In the genomic region with DNA sequence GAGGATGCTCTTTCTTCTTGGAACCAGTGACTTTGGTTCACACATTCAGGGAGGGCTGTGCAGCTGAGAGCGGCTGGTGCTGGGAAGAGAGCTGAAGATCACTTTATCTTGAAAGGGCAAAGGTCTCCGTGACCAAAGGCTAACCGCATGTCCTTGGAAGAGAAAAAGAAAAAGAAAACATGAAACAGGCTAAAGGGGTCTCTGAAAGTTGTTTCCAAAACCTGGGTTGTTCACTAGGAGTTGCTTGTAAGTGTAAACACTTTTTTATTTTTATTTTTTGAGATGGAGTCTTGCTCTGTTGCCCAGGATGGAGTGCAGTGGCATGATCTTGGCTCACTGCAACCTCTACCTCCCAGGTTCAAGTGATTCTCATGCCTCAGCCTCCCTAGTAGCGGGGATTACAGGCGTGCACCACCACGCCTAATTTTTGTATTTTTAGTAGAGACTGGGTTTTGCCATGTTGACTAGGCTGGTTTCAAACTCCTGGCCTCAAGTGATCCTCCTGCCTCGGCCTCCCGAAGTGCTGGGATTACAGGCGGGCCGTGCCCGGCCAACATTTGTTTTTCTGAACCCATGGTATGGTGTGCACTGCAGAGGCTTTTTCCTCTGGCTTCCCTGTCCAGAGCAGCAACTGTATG, we compare ENCODE assay signal across 8 cellular contexts.
DNase-seq lines count a peak whose midpoint lies in the region; ATAC-seq and TF ChIP-seq lines count a peak whose summit lies in the region.
"Not testable (repeated sequence)": the region's sequence is repeated elsewhere in the genome, so short reads cannot be mapped to it uniquely, and the experiment has no call there.

No MANE protein-coding gene starts in this region.

- ATAC-seq in PC-3; activated CD8-positive, alpha-beta T cell treated with anti-CD3 and anti-CD28 coated beads, Interleukin-2, amount 10 ng/mL, durations not matched to agents 7 days and 5 days; foreskin keratinocyte: not testable (repeated sequence)

- not testable (repeated sequence) for H2AFZ ChIP-seq in PC-3 (ENCODE audit: low read length)

- H3K4me1 Mint-ChIP-seq in Caco-2 (ENCODE audit: low read depth, unreplicated experiment) (peaks cover 17% of the 10 kb centered on the region), progenitor cell of endocrine pancreas (ENCODE audit: low read depth) (peaks cover 34% of the 10 kb centered on the region)
- H3K4me1 Mint-ChIP-seq in activated CD8-positive, alpha-beta T cell treated with anti-CD3 and anti-CD28 coated beads, Interleukin-2, amount 10 ng/mL, durations not matched to agents 7 days and 5 days (ENCODE audit: low read depth) = peaks cover 48% of the 10 kb centered on the region
- H3K4me1 Mint-ChIP-seq in MCF 10A (ENCODE audit: insufficient read depth, unreplicated experiment) = not testable (repeated sequence)

- H3K18ac ChIP-seq in mesendoderm (ENCODE audit: low read length) = not testable (repeated sequence)

- not testable (repeated sequence) for DNase-seq in Caco-2; PC-3; activated CD8-positive, alpha-beta T cell treated with anti-CD3 and anti-CD28 coated beads, Interleukin-2, amount 10 ng/mL, durations not matched to agents 7 days and 5 days; MCF 10A (ENCODE audit: unreplicated experiment); foreskin keratinocyte; mesendoderm; progenitor cell of endocrine pancreas (ENCODE audit: low spot score, unreplicated experiment); thyroid gland

- H3K4me1 ChIP-seq in Caco-2 = peaks cover 56% of the 10 kb centered on the region
- H3K4me1 ChIP-seq in PC-3 (ENCODE audit: insufficient read depth, low read length) = peaks cover 18% of the 10 kb centered on the region
- not testable (repeated sequence) for H3K4me1 ChIP-seq in foreskin keratinocyte; mesendoderm (ENCODE audit: control insufficient read depth, low read depth, low read length)
- peaks cover 34 to 46% of the 10 kb centered on the region in 2 donors for H3K4me1 ChIP-seq in thyroid gland

- BruUV-seq in Caco-2 (replicated peaks; lab: Mats Ljungman, UMichigan); PC-3 (replicated peaks; lab: Mats Ljungman, UMichigan); MCF 10A (replicated peaks; lab: Mats Ljungman, UMichigan): not testable (repeated sequence)

- H3K4me3 Mint-ChIP-seq in Caco-2 (ENCODE audit: unreplicated experiment) (peak overlapping the region; percentile 73), MCF 10A (ENCODE audit: unreplicated experiment) (peak overlapping the region; percentile 73), progenitor cell of endocrine pancreas (ENCODE audit: low read depth) (peak overlapping the region; percentile 66)
- H3K4me3 Mint-ChIP-seq in activated CD8-positive, alpha-beta T cell treated with anti-CD3 and anti-CD28 coated beads, Interleukin-2, amount 10 ng/mL, durations not matched to agents 7 days and 5 days = peak overlapping the region; percentile 71

- not testable (repeated sequence) for TF ChIP-seq POLR2A in thyroid gland (IDR thresholded peaks at IDR 0.05)

- not testable (repeated sequence) for TF ChIP-seq CTCF in Caco-2 (IDR thresholded peaks at IDR 0.05; ENCODE audit: insufficient read depth in 1 of 2, low read depth in 1 of 2, low read length in 1 of 2, severe bottlenecking in 1 of 2, unreplicated experiment in 1 of 2); PC-3 (conservative IDR thresholded peaks at IDR 0.05; ENCODE audit: low read depth, low read length); MCF 10A (IDR thresholded peaks at IDR 0.05; ENCODE audit: unreplicated experiment); foreskin keratinocyte (conservative IDR thresholded peaks at IDR 0.05); progenitor cell of endocrine pancreas (IDR thresholded peaks at IDR 0.05; ENCODE audit: unreplicated experiment); thyroid gland (IDR thresholded peaks at IDR 0.05)

- H2BK5ac ChIP-seq in mesendoderm (ENCODE audit: low read length) = not testable (repeated sequence)

- not testable (repeated sequence) for H3K9me2 ChIP-seq in PC-3 (replicated peaks; ENCODE audit: low read length)

- not testable (repeated sequence) for H3K79me2 ChIP-seq in PC-3 (ENCODE audit: low read length); mesendoderm (ENCODE audit: control insufficient read depth, insufficient read depth, low read length)

- H2BK15ac ChIP-seq in mesendoderm (replicated peaks; ENCODE audit: low read depth) = not testable (repeated sequence)

- POLR2A ChIA-PET in Caco-2 (lab: Charles Lee) = interaction anchor here (1.1 kb wide), 1 partner anchor 83 kb away, joined by 3 read pairs; no protein-coding TSS in a partner anchor
- POLR2A ChIA-PET in PC-3 (lab: Charles Lee; ENCODE audit: unreplicated experiment) = not testable (repeated sequence)
- POLR2A ChIA-PET in activated CD8-positive, alpha-beta T cell treated with anti-CD3 and anti-CD28 coated beads, Interleukin-2, amount 10 ng/mL, durations not matched to agents 7 days and 5 days (lab: Charles Lee) = interaction anchor here (0.6 kb wide), 1 partner anchor 77 kb away, joined by 3 read pairs; no protein-coding TSS in a partner anchor
- POLR2A ChIA-PET in MCF 10A (lab: Yijun Ruan, JAX) = interaction anchor here (0.7 to 1.8 kb wide), 7 partner anchors 9 to 272 kb away, joined by 3 to 9 read pairs (median 4); no protein-coding TSS in a partner anchor

- H3K27me3 ChIP-seq in Caco-2 (replicated peaks; ENCODE audit: control insufficient read depth, insufficient read depth, low read length); PC-3 (ENCODE audit: low read length); foreskin keratinocyte; mesendoderm (ENCODE audit: insufficient read depth, low read length, poor library complexity); thyroid gland: not testable (repeated sequence)

- H3K27ac ChIP-seq in PC-3 (ENCODE audit: low read length) (peak overlapping the region; percentile 93), foreskin keratinocyte (peak overlapping the region; percentile 60), mesendoderm (ENCODE audit: low read depth, low read length) (peak overlapping the region; percentile 65), thyroid gland (peak overlapping the region; percentile 99 to 100 (median 100))

- peak overlapping the region; percentile 74 for H3K4me2 ChIP-seq in PC-3 (ENCODE audit: low read length)
- H3K4me2 ChIP-seq in mesendoderm (ENCODE audit: low read length) = not testable (repeated sequence)

- not testable (repeated sequence) for H4K8ac ChIP-seq in mesendoderm (ENCODE audit: low read depth, low read length)

- CTCF ChIA-PET in Caco-2 (lab: Charles Lee); activated CD8-positive, alpha-beta T cell treated with anti-CD3 and anti-CD28 coated beads, Interleukin-2, amount 10 ng/mL, durations not matched to agents 7 days and 5 days (lab: Charles Lee); MCF 10A (lab: Yijun Ruan, JAX): not testable (repeated sequence)
- CTCF ChIA-PET in PC-3 (lab: Charles Lee) = interaction anchor here (0.6 kb wide), 1 partner anchor 237 kb away, joined by 5 read pairs; no protein-coding TSS in a partner anchor

- H3K79me1 ChIP-seq in mesendoderm (ENCODE audit: low read length) = not testable (repeated sequence)

- not testable (repeated sequence) for H3K36me3 ChIP-seq in Caco-2 (ENCODE audit: control insufficient read depth, insufficient read depth, low read length); PC-3 (ENCODE audit: low read depth, low read length); mesendoderm (ENCODE audit: control insufficient read depth, insufficient read depth, low read length); thyroid gland

- H2BK120ac ChIP-seq in mesendoderm (ENCODE audit: low read depth, low read length) = not testable (repeated sequence)

- H3K27me3 Mint-ChIP-seq in Caco-2 (ENCODE audit: insufficient read depth, unreplicated experiment); activated CD8-positive, alpha-beta T cell treated with anti-CD3 and anti-CD28 coated beads, Interleukin-2, amount 10 ng/mL, durations not matched to agents 7 days and 5 days (ENCODE audit: low read depth); MCF 10A (ENCODE audit: insufficient read depth, unreplicated experiment); progenitor cell of endocrine pancreas: not testable (repeated sequence)

- H3K56ac ChIP-seq in mesendoderm (ENCODE audit: low read length) = peak overlapping the region; percentile 85

- intact Hi-C loops in Caco-2 (cut with micrococcal nuclease; ENCODE audit: unreplicated experiment) = loop anchor here (2.0 kb wide), 1 partner anchor 77 kb away; no protein-coding TSS in a partner anchor
- intact Hi-C loops in PC-3 (cut with micrococcal nuclease) = loop anchor here (5.0 kb wide), 2 partner anchors 85 to 200 kb away; no protein-coding TSS in a partner anchor
- intact Hi-C loops in MCF 10A (cut with micrococcal nuclease) = loop anchor here (2.0 to 5.0 kb wide), 3 partner anchors 49 to 235 kb away; a partner anchor contains a TSS
- intact Hi-C loops in thyroid gland (cut with DNase I) = loop anchor here (5.0 kb wide), 1 partner anchor 70 kb away; no protein-coding TSS in a partner anchor

- not testable (repeated sequence) for H3K9me3 ChIP-seq in Caco-2; PC-3 (ENCODE audit: low read length); thyroid gland

- H2AK5ac ChIP-seq in mesendoderm (ENCODE audit: low read length) = not testable (repeated sequence)

- not testable (repeated sequence) for H3F3A ChIP-seq in PC-3 (ENCODE audit: low read length, unreplicated experiment)

- H3K27ac Mint-ChIP-seq in Caco-2 (ENCODE audit: unreplicated experiment) = peak overlapping the region; percentile 95
- peak overlapping the region; percentile 98 for H3K27ac Mint-ChIP-seq in activated CD8-positive, alpha-beta T cell treated with anti-CD3 and anti-CD28 coated beads, Interleukin-2, amount 10 ng/mL, durations not matched to agents 7 days and 5 days
- H3K27ac Mint-ChIP-seq in MCF 10A (ENCODE audit: low read depth, unreplicated experiment) = peak overlapping the region; percentile 95
- peak overlapping the region; percentile 98 for H3K27ac Mint-ChIP-seq in progenitor cell of endocrine pancreas

- not testable (repeated sequence) for H3K23ac ChIP-seq in mesendoderm (ENCODE audit: low read length)

- WGBS in mesendoderm (ENCODE audit: extremely low coverage, insufficient coverage, low lambda C conversion rate) = no CpG with 5 or more reads among the region's 11 CpGs
- 85 to 90% methylated on average over 11 of the region's 11 CpGs for WGBS in thyroid gland, 2 donors

- peaks cover 15% of the 10 kb centered on the region for H3K36me3 Mint-ChIP-seq in Caco-2 (ENCODE audit: insufficient read depth, unreplicated experiment)
- H3K36me3 Mint-ChIP-seq in activated CD8-positive, alpha-beta T cell treated with anti-CD3 and anti-CD28 coated beads, Interleukin-2, amount 10 ng/mL, durations not matched to agents 7 days and 5 days (ENCODE audit: low read depth); MCF 10A (ENCODE audit: insufficient read depth, unreplicated experiment); progenitor cell of endocrine pancreas (ENCODE audit: insufficient read depth): not testable (repeated sequence)

- H3K9me3 Mint-ChIP-seq in Caco-2 (ENCODE audit: unreplicated experiment) = peaks cover 13% of the 10 kb centered on the region
- not testable (repeated sequence) for H3K9me3 Mint-ChIP-seq in activated CD8-positive, alpha-beta T cell treated with anti-CD3 and anti-CD28 coated beads, Interleukin-2, amount 10 ng/mL, durations not matched to agents 7 days and 5 days (ENCODE audit: insufficient read depth); progenitor cell of endocrine pancreas (ENCODE audit: low read depth)
- H3K9me3 Mint-ChIP-seq in MCF 10A (ENCODE audit: unreplicated experiment) = peaks cover 11% of the 10 kb centered on the region

- peak overlapping the region; percentile 99 for H3K4ac ChIP-seq in mesendoderm (ENCODE audit: low read depth, low read length)

- not testable (repeated sequence) for H4K20me1 ChIP-seq in PC-3 (ENCODE audit: low read length)

- H3K9ac ChIP-seq in PC-3 (ENCODE audit: low read length) (peak overlapping the region; percentile 93), mesendoderm (ENCODE audit: low read length) (peak overlapping the region; percentile 62)

- H3K4me3 ChIP-seq in Caco-2 (ENCODE audit: low read depth, low read length); PC-3 (ENCODE audit: low read length); mesendoderm (ENCODE audit: low read length); thyroid gland (replicated peaks in 1 of 3): not testable (repeated sequence)

- not testable (repeated sequence) for H4K5ac ChIP-seq in mesendoderm (ENCODE audit: low read length)
